1 cellular context compared by ENCODE assay signal in genomic region chr17:50817142-50817751, GRCh38.
TF ChIP-seq lines count a peak whose summit lies in the region.

No MANE protein-coding gene starts in this region.

TF ChIP-seq in IMR-90, 13 proteins besides CTCF, POLR2A, EP300 and RAD21 (continued from another document):
- no peak for TF ChIP-seq ELK1 (IDR thresholded peaks at IDR 0.05; ENCODE audit: borderline replicate concordance, low read depth, low read length)
- TF ChIP-seq MXI1 (IDR thresholded peaks at IDR 0.05; ENCODE audit: borderline replicate concordance, low read depth, low read length), result no peak
TF ChIP-seq in IMR-90: peak in this region for 1.
